In genomic region chr12:2360630-2361170, GRCh38 we compare ENCODE assay signal across 13 cellular contexts.
DNase-seq lines count a peak whose midpoint lies in the region; ATAC-seq, FAIRE-seq and TF ChIP-seq lines count a peak whose summit lies in the region.
"Had no signal": no experiment of that assay in that cellular context is flagged by ENCODE, and none has a peak within 500 bp of the region (broad histone marks: within the 10 kb centered on the region; RNA-seq: fewer than 3 reads in every experiment).

No MANE protein-coding gene starts in this region.

- no peak overlapping the region for H3K4me3 ChIP-seq in A549
- no peak overlapping the region for H3K4me3 ChIP-seq in GM23338
- H3K4me3 ChIP-seq in RWPE2 (ENCODE audit: severe bottlenecking), result no peak overlapping the region
- no peak overlapping the region for H3K4me3 ChIP-seq in fibroblast of pulmonary artery (replicated peaks; ENCODE audit: low read depth, low read length)

- no peaks in the 10 kb centered on the region for H3K79me2 ChIP-seq in GM23338 (replicated peaks; ENCODE audit: insufficient read depth)

- no peaks in the 10 kb centered on the region for H3K9me3 ChIP-seq in A549
- no peaks in the 10 kb centered on the region for H3K9me3 ChIP-seq in RWPE2 (ENCODE audit: severe bottlenecking)

- DNase-seq in A549 (ENCODE audit: low read depth in 1 of 2, low spot score in 1 of 2) (peak in 1 of 2 experiments; percentile 33), GM23338 (ENCODE audit: low spot score) (no peak), RWPE2 (ENCODE audit: low spot score) (no peak), fibroblast of pulmonary artery (ENCODE audit: low read depth) (no peak), NCI-H1694 treated with DMSO at 0.1 percent for 48 hours (lab: John Stamatoyannopoulos, UW) (no peak)
- DNase-seq in activated CD4-positive, alpha-beta T cell treated with anti-CD3 and anti-CD28 coated beads for 4 hours, result no peak
- DNase-seq: EL, retina had no signal

- H3F3A ChIP-seq in GM23338 (replicated peaks; ENCODE audit: low read depth), result no peaks in the 10 kb centered on the region

- no peaks in the 10 kb centered on the region for H4K20me1 ChIP-seq in GM23338 (replicated peaks; ENCODE audit: insufficient read depth)

- H3K9me2 ChIP-seq in GM23338 (ENCODE audit: insufficient read depth), result no peaks in the 10 kb centered on the region

- CTCF ChIA-PET in A549 (lab: Yijun Ruan, JAX), result interaction anchor here (0.7 to 1.8 kb wide), 7 partner anchors 11 to 70 kb away, joined by 3 to 9 read pairs (median 4); no protein-coding TSS in a partner anchor

- H3K27me3 ChIP-seq in GM23338 (ENCODE audit: insufficient read depth) (no peaks in the 10 kb centered on the region), RWPE2 (ENCODE audit: insufficient read depth, poor library complexity, severe bottlenecking) (no peaks in the 10 kb centered on the region)

- no peak overlapping the region for H3K4me2 ChIP-seq in A549
- no peak overlapping the region for H3K4me2 ChIP-seq in GM23338

- H3K9me3 Mint-ChIP-seq in GM23338, result no peaks in the 10 kb centered on the region
- H3K9me3 Mint-ChIP-seq: stimulated activated naive CD8-positive, alpha-beta T cell treated with anti-CD3 and anti-CD28 coated beads, Interleukin-15, Interleukin-2, amounts not matched to agents 100 ng/mL and 50 ng/mL, for 24 hours had no signal

- H3K27ac ChIP-seq in A549 (no peak overlapping the region), GM23338 (ENCODE audit: low read depth) (no peak overlapping the region), RWPE2 (ENCODE audit: poor library complexity, severe bottlenecking) (no peak overlapping the region)

- TF ChIP-seq RAD21 in A549 (conservative IDR thresholded peaks at IDR 0.05 in 1 of 2, IDR thresholded peaks at IDR 0.05 in 1 of 2), result no peak

- H3K27ac Mint-ChIP-seq in GM23338, result no peak overlapping the region
- H3K27ac Mint-ChIP-seq: B cell; stimulated activated naive CD8-positive, alpha-beta T cell treated with anti-CD3 and anti-CD28 coated beads, Interleukin-15, Interleukin-2, amounts not matched to agents 100 ng/mL and 50 ng/mL, for 24 hours had no signal

- H3K4me1 ChIP-seq in A549 (no peaks in the 10 kb centered on the region), GM23338 (ENCODE audit: insufficient read depth) (no peaks in the 10 kb centered on the region), RWPE2 (ENCODE audit: insufficient read depth, poor library complexity, severe bottlenecking) (no peaks in the 10 kb centered on the region)

- WGBS in A549 (ENCODE audit: missing lambda C conversion rate), result 26% methylated on average over 11 of the region's 11 CpGs

- H3K4me1 Mint-ChIP-seq in GM23338, result peaks cover 16% of the 10 kb centered on the region

- no peak for TF ChIP-seq EP300 in A549 (IDR thresholded peaks at IDR 0.05)

- ATAC-seq in A549, result peak; percentile 79 to 89
- 0 out of 3 replicates have a peak, but pooled peaks have one; percentile 22 for ATAC-seq in GM23338
- 0 out of 3 replicates have a peak, but pooled peaks have one; percentile 40 for ATAC-seq in RWPE2 (ENCODE audit: low read depth)
- no peak for ATAC-seq in GM19023 (IDR thresholded peaks at IDR 0.05; ENCODE audit: unreplicated experiment)
- no peak for ATAC-seq in GM21360 (IDR thresholded peaks at IDR 0.05; ENCODE audit: unreplicated experiment)

- no peak overlapping the region for H2AFZ ChIP-seq in GM23338

- H3K36me3 Mint-ChIP-seq in GM23338 (ENCODE audit: low read depth), result no peaks in the 10 kb centered on the region

- POLR2A ChIA-PET in A549 (lab: Yijun Ruan, JAX), result interaction anchor here (0.5 kb wide), 1 partner anchor 676 kb away, joined by 5 read pairs; no protein-coding TSS in a partner anchor

- peaks cover 4% of the 10 kb centered on the region for H3K27me3 Mint-ChIP-seq in GM23338 (ENCODE audit: insufficient read depth, low read depth, poor library complexity)

- no peak overlapping the region for H3K4me3 Mint-ChIP-seq in GM23338
- H3K4me3 Mint-ChIP-seq: B cell; stimulated activated naive CD8-positive, alpha-beta T cell treated with anti-CD3 and anti-CD28 coated beads, Interleukin-15, Interleukin-2, amounts not matched to agents 100 ng/mL and 50 ng/mL, for 24 hours had no signal

- H3K36me3 ChIP-seq in GM23338 (ENCODE audit: insufficient read depth) (no peaks in the 10 kb centered on the region), RWPE2 (ENCODE audit: low read depth) (no peaks in the 10 kb centered on the region)

- TF ChIP-seq CTCF in A549 (IDR thresholded peaks at IDR 0.05), result no peak
- TF ChIP-seq CTCF in GM23338 (conservative IDR thresholded peaks at IDR 0.05; ENCODE audit: low read depth in 2 of 2), result peak in 1 of 2 experiments; percentile 44; a peak in 2 of 4 replicates
- peak; percentile 20 for TF ChIP-seq CTCF in RWPE2 (IDR thresholded peaks at IDR 0.05; ENCODE audit: poor library complexity, severe bottlenecking)
- TF ChIP-seq CTCF in fibroblast of pulmonary artery (IDR thresholded peaks at IDR 0.05; ENCODE audit: low read length, missing control alignments), result peak; percentile 19

- FAIRE-seq in A549 (lab: Jason Lieb, UNC), result no peak
- FAIRE-seq: islet of Langerhans had no signal

- TF ChIP-seq POLR2A in A549 (IDR thresholded peaks at IDR 0.05; ENCODE audit: low read length), result no peak

TF ChIP-seq in A549, 52 proteins besides CTCF, POLR2A, EP300 and RAD21:
- TF ChIP-seq GATA3 (IDR thresholded peaks at IDR 0.05; ENCODE audit: borderline replicate concordance) (no peak), EHF (CRISPR knock-in tag; IDR thresholded peaks at IDR 0.05) (no peak), MAFK (IDR thresholded peaks at IDR 0.05; ENCODE audit: partially characterized antibody) (no peak), CBX8 (IDR thresholded peaks at IDR 0.05) (no peak), ZNF302 (CRISPR knock-in tag; IDR thresholded peaks at IDR 0.05) (no peak), RCOR1 (IDR thresholded peaks at IDR 0.05; ENCODE audit: low read depth, low read length) (no peak), NR3C1 (IDR thresholded peaks at IDR 0.05) (no peak), CBX2 (IDR thresholded peaks at IDR 0.05; ENCODE audit: borderline replicate concordance, low read depth) (no peak), NFE2L2 (conservative IDR thresholded peaks at IDR 0.05; ENCODE audit: low read length) (no peak), TP53 (CRISPR knock-in tag; IDR thresholded peaks at IDR 0.05) (no peak), EHMT2 (IDR thresholded peaks at IDR 0.05; ENCODE audit: low read depth) (no peak), MAZ (IDR thresholded peaks at IDR 0.05; ENCODE audit: borderline replicate concordance, low read depth, low read length) (no peak), HOXA7 (CRISPR knock-in tag; IDR thresholded peaks at IDR 0.05) (no peak), CEBPB (IDR thresholded peaks at IDR 0.05) (no peak)
- TF ChIP-seq, protein P1, sequence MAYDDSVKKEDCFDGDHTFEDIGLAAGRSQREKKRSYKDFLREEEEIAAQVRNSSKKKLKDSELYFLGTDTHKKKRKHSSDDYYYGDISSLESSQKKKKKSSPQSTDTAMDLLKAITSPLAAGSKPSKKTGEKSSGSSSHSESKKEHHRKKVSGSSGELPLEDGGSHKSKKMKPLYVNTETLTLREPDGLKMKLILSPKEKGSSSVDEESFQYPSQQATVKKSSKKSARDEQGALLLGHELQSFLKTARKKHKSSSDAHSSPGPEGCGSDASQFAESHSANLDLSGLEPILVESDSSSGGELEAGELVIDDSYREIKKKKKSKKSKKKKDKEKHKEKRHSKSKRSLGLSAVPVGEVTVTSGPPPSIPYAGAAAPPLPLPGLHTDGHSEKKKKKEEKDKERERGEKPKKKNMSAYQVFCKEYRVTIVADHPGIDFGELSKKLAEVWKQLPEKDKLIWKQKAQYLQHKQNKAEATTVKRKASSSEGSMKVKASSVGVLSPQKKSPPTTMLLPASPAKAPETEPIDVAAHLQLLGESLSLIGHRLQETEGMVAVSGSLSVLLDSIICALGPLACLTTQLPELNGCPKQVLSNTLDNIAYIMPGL (CRISPR knock-in tag; IDR thresholded peaks at IDR 0.05; ENCODE audit: borderline replicate concordance), result no peak

TF ChIP-seq in GM23338, 12 proteins besides CTCF, POLR2A, EP300 and RAD21 (continues in another document):
- TF ChIP-seq STAT1 (IDR thresholded peaks at IDR 0.05; ENCODE audit: unreplicated experiment) (no peak), ETS1 (IDR thresholded peaks at IDR 0.05) (no peak), NANOG (IDR thresholded peaks at IDR 0.05; ENCODE audit: borderline replicate concordance) (no peak), EZH2 (IDR thresholded peaks at IDR 0.05; ENCODE audit: low read depth, unreplicated experiment) (no peak), POLR2AphosphoS5 (IDR thresholded peaks at IDR 0.05; ENCODE audit: low read depth) (no peak)
- TF ChIP-seq, protein P2, sequence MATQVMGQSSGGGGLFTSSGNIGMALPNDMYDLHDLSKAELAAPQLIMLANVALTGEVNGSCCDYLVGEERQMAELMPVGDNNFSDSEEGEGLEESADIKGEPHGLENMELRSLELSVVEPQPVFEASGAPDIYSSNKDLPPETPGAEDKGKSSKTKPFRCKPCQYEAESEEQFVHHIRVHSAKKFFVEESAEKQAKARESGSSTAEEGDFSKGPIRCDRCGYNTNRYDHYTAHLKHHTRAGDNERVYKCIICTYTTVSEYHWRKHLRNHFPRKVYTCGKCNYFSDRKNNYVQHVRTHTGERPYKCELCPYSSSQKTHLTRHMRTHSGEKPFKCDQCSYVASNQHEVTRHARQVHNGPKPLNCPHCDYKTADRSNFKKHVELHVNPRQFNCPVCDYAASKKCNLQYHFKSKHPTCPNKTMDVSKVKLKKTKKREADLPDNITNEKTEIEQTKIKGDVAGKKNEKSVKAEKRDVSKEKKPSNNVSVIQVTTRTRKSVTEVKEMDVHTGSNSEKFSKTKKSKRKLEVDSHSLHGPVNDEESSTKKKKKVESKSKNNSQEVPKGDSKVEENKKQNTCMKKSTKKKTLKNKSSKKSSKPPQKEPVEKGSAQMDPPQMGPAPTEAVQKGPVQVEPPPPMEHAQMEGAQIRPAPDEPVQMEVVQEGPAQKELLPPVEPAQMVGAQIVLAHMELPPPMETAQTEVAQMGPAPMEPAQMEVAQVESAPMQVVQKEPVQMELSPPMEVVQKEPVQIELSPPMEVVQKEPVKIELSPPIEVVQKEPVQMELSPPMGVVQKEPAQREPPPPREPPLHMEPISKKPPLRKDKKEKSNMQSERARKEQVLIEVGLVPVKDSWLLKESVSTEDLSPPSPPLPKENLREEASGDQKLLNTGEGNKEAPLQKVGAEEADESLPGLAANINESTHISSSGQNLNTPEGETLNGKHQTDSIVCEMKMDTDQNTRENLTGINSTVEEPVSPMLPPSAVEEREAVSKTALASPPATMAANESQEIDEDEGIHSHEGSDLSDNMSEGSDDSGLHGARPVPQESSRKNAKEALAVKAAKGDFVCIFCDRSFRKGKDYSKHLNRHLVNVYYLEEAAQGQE (IDR thresholded peaks at IDR 0.05; ENCODE audit: unreplicated experiment), result no peak

Comparison
In these comparisons a context has a peak if more than half of its experiments do, and no peak if none do; other contexts are left out.
1. ATAC-seq: peak in A549 (2 of 2), GM23338 (single experiment) and RWPE2 (single experiment); none in GM19023 (single experiment) and GM21360 (single experiment).